9 cellular contexts compared by ENCODE assay signal in the genomic region with DNA sequence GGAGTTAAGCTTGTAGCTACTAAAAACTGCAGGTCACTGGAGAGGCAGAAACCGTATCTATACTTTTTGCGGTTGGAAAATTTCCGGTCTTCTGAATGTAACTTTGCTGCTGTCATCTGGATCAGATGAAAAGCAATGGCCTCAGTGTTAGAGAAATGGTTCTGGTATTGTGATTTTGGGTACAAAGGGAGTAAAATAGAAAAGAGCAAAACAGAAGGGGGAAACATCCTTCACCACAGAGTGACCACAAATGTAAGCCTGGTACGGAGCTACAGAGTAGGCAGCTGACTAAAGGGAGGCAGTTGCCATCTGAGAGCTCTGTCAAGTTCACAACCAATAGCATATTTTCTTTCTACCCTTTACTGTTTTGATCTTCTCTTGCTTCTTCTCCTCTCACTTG. TPM values are rescaled to one million over a fixed set of nuclear protein-coding genes. Genes with fewer than 3 reads are reported as not detected.
A peak's percentile ranks its signal among the peaks of the same experiment; 100 is the strongest.
DNase-seq lines count a peak whose midpoint lies in the region; ATAC-seq and TF ChIP-seq lines count a peak whose summit lies in the region.
"Had no signal": no experiment of that assay in that cellular context is flagged by ENCODE, and none has a peak within 500 bp of the region (broad histone marks: within the 10 kb centered on the region; RNA-seq: fewer than 3 reads in every experiment).

No MANE protein-coding gene starts in this region.

- H3K27ac Mint-ChIP-seq in mesothelial cell of epicardium = no peak overlapping the region

- intact Hi-C loops in sciatic nerve (cut with DNase I) = no loop called here
- intact Hi-C loops in esophagus squamous epithelium (cut with DNase I) = no loop called here

- DNase-seq in GM19240 (ENCODE audit: insufficient read length, low spot score) (peak; percentile 17), SKM-1 (lab: John Stamatoyannopoulos, UW; ENCODE audit: unreplicated experiment) (peak; percentile 27), sciatic nerve (ENCODE audit: low spot score) (no peak), esophagus squamous epithelium (lab: John Stamatoyannopoulos, UW) (no peak), foreskin keratinocyte (no peak), mesothelial cell of epicardium (ENCODE audit: low spot score in 2 of 2, unreplicated experiment in 2 of 2) (no peak)

- no peaks in the 10 kb centered on the region for H3K36me3 ChIP-seq in esophagus squamous epithelium

- no peaks in the 10 kb centered on the region for H3K36me3 Mint-ChIP-seq in mesothelial cell of epicardium

- TF ChIP-seq POLR2A in esophagus squamous epithelium (IDR thresholded peaks at IDR 0.05) = no peak

- H3K27me3 ChIP-seq in esophagus squamous epithelium = no peaks in the 10 kb centered on the region
- H3K27me3 ChIP-seq in foreskin keratinocyte = peaks cover 5% of the 10 kb centered on the region

- TF ChIP-seq CTCF in esophagus squamous epithelium (IDR thresholded peaks at IDR 0.05) = no peak
- no peak for TF ChIP-seq CTCF in foreskin keratinocyte (conservative IDR thresholded peaks at IDR 0.05)
- TF ChIP-seq CTCF in mesothelial cell of epicardium (IDR thresholded peaks at IDR 0.05; ENCODE audit: unreplicated experiment) = no peak

- no peaks in the 10 kb centered on the region for H3K27me3 Mint-ChIP-seq in mesothelial cell of epicardium (ENCODE audit: low read depth)

- H3K9me3 Mint-ChIP-seq in mesothelial cell of epicardium = peaks cover 4% of the 10 kb centered on the region

- 60 to 77% methylated on average over 4 of the region's 4 CpGs for WGBS in esophagus squamous epithelium, 2 donors

- H3K4me3 Mint-ChIP-seq in mesothelial cell of epicardium = no peak overlapping the region

- no peak overlapping the region for H3K4me3 ChIP-seq in esophagus squamous epithelium

- no peaks in the 10 kb centered on the region for H3K9me3 ChIP-seq in esophagus squamous epithelium

- H3K27ac ChIP-seq in esophagus squamous epithelium (peak overlapping the region in 2 of 4 donors; percentile 9 to 23), foreskin keratinocyte (no peak overlapping the region)

- no peaks in the 10 kb centered on the region for H3K4me1 ChIP-seq in esophagus squamous epithelium
- H3K4me1 ChIP-seq in foreskin keratinocyte = no peaks in the 10 kb centered on the region

- ATAC-seq in HG02885 (IDR thresholded peaks at IDR 0.05; ENCODE audit: poor library complexity, unreplicated experiment) (peak; percentile 84), sciatic nerve (peak; percentile 46), foreskin keratinocyte (no peak)
- ATAC-seq: Panc1 had no signal

- peaks cover 11% of the 10 kb centered on the region for H3K4me1 Mint-ChIP-seq in mesothelial cell of epicardium

RNA-seq across cellular contexts. Expression of gene CD96, which starts 5.6 kb away (rescaled TPM):
- total RNA-seq in sciatic nerve (1.7 TPM), esophagus squamous epithelium (1 to 10 TPM; 2.4 to 6.9 (median 2.9) TPM), foreskin keratinocyte (0.10 and 0.14 TPM in 2 replicates), mesothelial cell of epicardium (0.20 to 0.27 TPM (median 0.23 TPM) in 3 replicates)
- polyA plus RNA-seq in foreskin keratinocyte = 0.07 and 0.17 TPM in 2 replicates
- total RNA-seq: epithelial cell of proximal tubule had no signal

RNA-seq across cellular contexts. Expression of gene ZBED2, which starts 47.5 kb away (rescaled TPM):
- not detected for total RNA-seq in sciatic nerve
- total RNA-seq in esophagus squamous epithelium = 1 to 10 TPM; 4.2 to 9.4 (median 6.2) TPM
- total RNA-seq in foreskin keratinocyte = 108 and 112 TPM in 2 replicates
- 93.0 and 101 TPM in 2 replicates for polyA plus RNA-seq in foreskin keratinocyte
- not detected in 3 replicates for total RNA-seq in mesothelial cell of epicardium

Comparison
In these comparisons a context has a peak if more than half of its experiments do, and no peak if none do; other contexts are left out.
1. DNase-seq: peak in GM19240 (single experiment) and SKM-1 (single experiment); none in sciatic nerve (single experiment), esophagus squamous epithelium (single experiment), foreskin keratinocyte (0 of 2) and mesothelial cell of epicardium (0 of 2).
2. RNA of gene ZBED2, which starts 47.5 kb away (total RNA-seq): 108 to 112 TPM in foreskin keratinocyte; 4.2 to 9.4 TPM in esophagus squamous epithelium, not detected in mesothelial cell of epicardium and not detected in sciatic nerve (single experiment); every median in the first group is over 10 times any median in the second.